ENCODE assay signal across 8 cellular contexts in the genomic region with DNA sequence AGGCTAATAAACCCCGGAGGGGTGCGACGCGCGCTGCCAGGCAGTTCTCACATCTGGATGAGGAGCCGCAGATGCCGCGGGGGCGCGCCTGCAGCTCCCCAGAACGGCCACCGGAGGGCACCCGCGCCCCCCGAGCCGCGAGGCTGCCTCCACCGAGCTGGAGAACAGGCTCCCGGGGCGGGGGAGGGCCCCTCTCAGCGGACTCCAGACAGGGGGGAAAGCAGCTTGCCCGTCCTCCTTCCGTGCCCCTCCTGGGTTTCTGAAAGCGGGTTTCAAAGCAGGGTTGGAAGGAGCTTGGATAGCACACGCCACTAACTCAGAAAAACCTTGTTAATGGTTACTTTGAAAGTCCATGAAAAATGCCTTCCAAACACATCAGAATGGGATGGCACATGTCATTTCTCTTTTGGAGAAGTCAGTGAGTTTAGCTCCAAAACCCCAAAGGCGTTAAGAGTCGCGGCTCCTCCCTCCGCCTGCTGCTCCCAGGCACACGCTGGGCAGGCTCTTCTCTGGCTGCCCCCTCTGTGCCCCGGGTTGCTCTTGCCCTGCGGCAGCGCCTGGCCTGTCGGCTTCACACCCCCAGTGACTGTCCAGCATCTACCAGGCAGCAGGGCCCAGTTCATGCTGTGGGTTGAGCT.
A peak's percentile ranks its signal among the peaks of the same experiment; 100 is the strongest.
DNase-seq lines count a peak whose midpoint lies in the region; ATAC-seq and TF ChIP-seq lines count a peak whose summit lies in the region.

No MANE protein-coding gene starts in this region.

- in situ Hi-C loops in astrocyte of the cerebellum (cut with HindIII; ENCODE audit: low sequenced_read_pairs): no loop called here

- no peaks in the 10 kb centered on the region for H3K4me1 Mint-ChIP-seq in CD8-positive, alpha-beta T cell (ENCODE audit: low read depth)

- peaks cover 17% of the 10 kb centered on the region for H3K27me3 Mint-ChIP-seq in CD8-positive, alpha-beta T cell (ENCODE audit: low read depth)

- no peaks in the 10 kb centered on the region for H3K9me3 Mint-ChIP-seq in CD8-positive, alpha-beta T cell

- intact Hi-C loops in CD8-positive, alpha-beta T cell (cut with DNase I, micrococcal nuclease): no loop called here

- H3K4me3 ChIP-seq in astrocyte of the cerebellum (ENCODE audit: low read depth, low read length): peak overlapping the region; percentile 2
- no peak overlapping the region for H3K4me3 ChIP-seq in CD8-positive, alpha-beta T cell (ENCODE audit: low read depth, low read length)

- H3K9me3 ChIP-seq in CD8-positive, alpha-beta T cell (ENCODE audit: low read length): no peaks in the 10 kb centered on the region

- H3K36me3 Mint-ChIP-seq in CD8-positive, alpha-beta T cell: no peaks in the 10 kb centered on the region

- no peak overlapping the region for H3K4me3 Mint-ChIP-seq in CD8-positive, alpha-beta T cell

- H3K4me1 ChIP-seq in CD8-positive, alpha-beta T cell (ENCODE audit: insufficient read depth, low read length): no peaks in the 10 kb centered on the region

- no peak overlapping the region for H3K27ac Mint-ChIP-seq in CD8-positive, alpha-beta T cell

- POLR2A ChIA-PET in HEK293T (lab: Yijun Ruan, JAX): no interaction called here
- POLR2A ChIA-PET in CD8-positive, alpha-beta T cell (lab: Charles Lee): interaction anchor here (0.6 kb wide), 1 partner anchor 442 kb away, joined by 3 read pairs; no protein-coding TSS in a partner anchor

- H3K27me3 ChIP-seq in CD8-positive, alpha-beta T cell (ENCODE audit: insufficient read depth, low read length): no peaks in the 10 kb centered on the region

- no peaks in the 10 kb centered on the region for H3K36me3 ChIP-seq in CD8-positive, alpha-beta T cell (ENCODE audit: insufficient read depth, low read length)

- ATAC-seq in CD8-positive, alpha-beta T cell: no peak

- DNase-seq in 8988T (peak; percentile 66), GDM1 (lab: John Stamatoyannopoulos, UW) (peak; percentile 26), HEK293T (ENCODE audit: extremely low spot score) (peak; percentile 84), NCI-H1105 treated with DMSO at 0.1 percent for 48 hours (lab: John Stamatoyannopoulos, UW) (peak; percentile 68), astrocyte of the cerebellum (ENCODE audit: low read depth) (no peak), iris pigment epithelial cell (ENCODE audit: low read depth) (peak; percentile 48)
- DNase-seq in stimulated activated CD8-positive, alpha-beta memory T cell treated with anti-CD3 and anti-CD28 coated beads, Interleukin-15, amount 100 ng/mL, for 48 hours (ENCODE audit: low read depth in 2 of 2): peak; percentile 5 to 22
- DNase-seq in CD8-positive, alpha-beta T cell: no peak

- CTCF ChIA-PET in HEK293T (lab: Yijun Ruan, JAX): interaction anchor here (0.6 to 1.2 kb wide), 4 partner anchors 14 to 1959 kb away, joined by 3 to 6 read pairs (median 4); no protein-coding TSS in a partner anchor
- CTCF ChIA-PET in CD8-positive, alpha-beta T cell (lab: Charles Lee): no interaction called here

- no peak overlapping the region for H3K27ac ChIP-seq in CD8-positive, alpha-beta T cell (ENCODE audit: low read depth, low read length)

- peak; percentile 93 for TF ChIP-seq CTCF in astrocyte of the cerebellum (IDR thresholded peaks at IDR 0.05; ENCODE audit: low read depth, low read length, missing control alignments)
- no peak for TF ChIP-seq CTCF in CD8-positive, alpha-beta T cell (IDR thresholded peaks at IDR 0.05)

TF ChIP-seq in HEK293T, 16 proteins besides CTCF, POLR2A, EP300 and RAD21:
- no peak for TF ChIP-seq FOXA1 (IDR thresholded peaks at IDR 0.05)
- TF ChIP-seq LEF1 (IDR thresholded peaks at IDR 0.05; ENCODE audit: borderline replicate concordance): no peak
- no peak for TF ChIP-seq TARDBP (IDR thresholded peaks at IDR 0.05)
- no peak for TF ChIP-seq ZNF384 (IDR thresholded peaks at IDR 0.05)
- no peak for TF ChIP-seq CTBP1 (IDR thresholded peaks at IDR 0.05; ENCODE audit: borderline replicate concordance)
- TF ChIP-seq SP1 (IDR thresholded peaks at IDR 0.05): no peak
- TF ChIP-seq BHLHE40 (IDR thresholded peaks at IDR 0.05; ENCODE audit: borderline replicate concordance): no peak
- TF ChIP-seq ARNT (IDR thresholded peaks at IDR 0.05): no peak
- no peak for TF ChIP-seq FOXM1 (IDR thresholded peaks at IDR 0.05; ENCODE audit: borderline replicate concordance)
- no peak for TF ChIP-seq FOXK2 (IDR thresholded peaks at IDR 0.05)
- TF ChIP-seq L3MBTL2 (conservative IDR thresholded peaks at IDR 0.05): no peak
- TF ChIP-seq, protein P1, sequence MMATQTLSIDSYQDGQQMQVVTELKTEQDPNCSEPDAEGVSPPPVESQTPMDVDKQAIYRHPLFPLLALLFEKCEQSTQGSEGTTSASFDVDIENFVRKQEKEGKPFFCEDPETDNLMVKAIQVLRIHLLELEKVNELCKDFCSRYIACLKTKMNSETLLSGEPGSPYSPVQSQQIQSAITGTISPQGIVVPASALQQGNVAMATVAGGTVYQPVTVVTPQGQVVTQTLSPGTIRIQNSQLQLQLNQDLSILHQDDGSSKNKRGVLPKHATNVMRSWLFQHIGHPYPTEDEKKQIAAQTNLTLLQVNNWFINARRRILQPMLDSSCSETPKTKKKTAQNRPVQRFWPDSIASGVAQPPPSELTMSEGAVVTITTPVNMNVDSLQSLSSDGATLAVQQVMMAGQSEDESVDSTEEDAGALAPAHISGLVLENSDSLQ (IDR thresholded peaks at IDR 0.05): no peak
- TF ChIP-seq ELF4 (IDR thresholded peaks at IDR 0.05): no peak
- no peak for TF ChIP-seq SUZ12 (IDR thresholded peaks at IDR 0.05)
- no peak for TF ChIP-seq NFRKB (IDR thresholded peaks at IDR 0.05)
- TF ChIP-seq HDGF (IDR thresholded peaks at IDR 0.05; ENCODE audit: borderline replicate concordance): no peak

Comparison
In these comparisons a context has a peak if more than half of its experiments do, and no peak if none do; other contexts are left out.
1. DNase-seq: peak in 8988T (single experiment), GDM1 (single experiment), HEK293T (single experiment), NCI-H1105 treated with DMSO at 0.1 percent for 48 hours (single experiment), iris pigment epithelial cell (single experiment) and stimulated activated CD8-positive, alpha-beta memory T cell treated with anti-CD3 and anti-CD28 coated beads, Interleukin-15, amount 100 ng/mL, for 48 hours (2 of 2); none in astrocyte of the cerebellum (single experiment) and CD8-positive, alpha-beta T cell (0 of 7).